In genomic region chr10:124688366-124688765, GRCh38 we compare ENCODE assay signal across 13 cellular contexts. TPM values are rescaled to one million over a fixed set of nuclear protein-coding genes. Genes with fewer than 3 reads are reported as not detected.
DNase-seq lines count a peak whose midpoint lies in the region; ATAC-seq, FAIRE-seq and TF ChIP-seq lines count a peak whose summit lies in the region.
"Had no signal": no experiment of that assay in that cellular context is flagged by ENCODE, and none has a peak within 500 bp of the region (broad histone marks: within the 10 kb centered on the region; RNA-seq: fewer than 3 reads in every experiment).

No MANE protein-coding gene starts in this region.

- peaks cover 84% of the 10 kb centered on the region for H3K4me1 Mint-ChIP-seq in activated CD4-positive, alpha-beta memory T cell treated with anti-CD3 and anti-CD28 coated beads, Interleukin-2, amount 10 ng/mL, durations not matched to agents 7 days and 5 days

- no peak overlapping the region for H3K4me3 ChIP-seq in gastrocnemius medialis
- no peak overlapping the region for H3K4me3 ChIP-seq in ascending aorta
- H3K4me3 ChIP-seq: lung, right lobe of liver had no signal

- no peak for DNase-seq in activated CD4-positive, alpha-beta memory T cell treated with anti-CD3 and anti-CD28 coated beads, Interleukin-2, amount 10 ng/mL, durations not matched to agents 7 days and 5 days
- DNase-seq in gastrocnemius medialis (no peak), D721Med (ENCODE audit: insufficient read length, low spot score) (no peak), ascending aorta (ENCODE audit: low spot score in 2 of 2) (no peak), ecto neural progenitor cell (ENCODE audit: low spot score) (no peak)
- DNase-seq: EL, NCI-H1048 had no signal

- no peak for TF ChIP-seq POLR2A in gastrocnemius medialis (IDR thresholded peaks at IDR 0.05)

- H3K4me1 ChIP-seq in gastrocnemius medialis, result peaks cover 81 to 95% of the 10 kb centered on the region in 2 donors
- peaks cover 0 to 9% of the 10 kb centered on the region in 2 donors for H3K4me1 ChIP-seq in ascending aorta
- H3K4me1 ChIP-seq: right lobe of liver had no signal

- peaks cover 73% of the 10 kb centered on the region for H3K36me3 Mint-ChIP-seq in activated CD4-positive, alpha-beta memory T cell treated with anti-CD3 and anti-CD28 coated beads, Interleukin-2, amount 10 ng/mL, durations not matched to agents 7 days and 5 days (ENCODE audit: low read depth)

- H3K9me3 ChIP-seq in gastrocnemius medialis (no peaks in the 10 kb centered on the region), ascending aorta (no peaks in the 10 kb centered on the region)
- H3K9me3 ChIP-seq: right lobe of liver had no signal

- H3K36me3 ChIP-seq in gastrocnemius medialis (no peaks in the 10 kb centered on the region), ascending aorta (no peaks in the 10 kb centered on the region)
- H3K36me3 ChIP-seq: right lobe of liver had no signal

- H3K27me3 ChIP-seq in gastrocnemius medialis (no peaks in the 10 kb centered on the region), ascending aorta (no peaks in the 10 kb centered on the region)
- H3K27me3 ChIP-seq: right lobe of liver had no signal

- no peaks in the 10 kb centered on the region for H3K27me3 Mint-ChIP-seq in activated CD4-positive, alpha-beta memory T cell treated with anti-CD3 and anti-CD28 coated beads, Interleukin-2, amount 10 ng/mL, durations not matched to agents 7 days and 5 days

- peak; percentile 1 for ATAC-seq in GM18861 (IDR thresholded peaks at IDR 0.05; ENCODE audit: unreplicated experiment)
- peak; percentile 8 for ATAC-seq in GM21723 (IDR thresholded peaks at IDR 0.05; ENCODE audit: unreplicated experiment)
- no peak for ATAC-seq in gastrocnemius medialis
- ATAC-seq in GM21786 (IDR thresholded peaks at IDR 0.05; ENCODE audit: unreplicated experiment), result no peak
- ATAC-seq: Panc1 had no signal

- H3K27ac ChIP-seq in gastrocnemius medialis (peak overlapping the region; percentile 81 to 98 (median 95)), ascending aorta (peak overlapping the region in 1 of 2 donors; percentile 15)
- H3K27ac ChIP-seq: right lobe of liver had no signal

- CTCF ChIA-PET in activated CD4-positive, alpha-beta memory T cell treated with anti-CD3 and anti-CD28 coated beads, Interleukin-2, amount 10 ng/mL, durations not matched to agents 7 days and 5 days (lab: Charles Lee), result interaction anchor here (1.0 to 6.0 kb wide), 25 partner anchors 8 to 139 kb away, joined by 3 to 64 read pairs (median 8); no protein-coding TSS in a partner anchor

- intact Hi-C loops in gastrocnemius medialis (cut with DNase I; ENCODE audit: low total_unique reads) (loop anchor here (5.0 kb wide), 3 partner anchors 54 to 271 kb away; partner anchors contain the start of genes FAM53B and OAT), ascending aorta (cut with DNase I) (no loop called here)

- POLR2A ChIA-PET in activated CD4-positive, alpha-beta memory T cell treated with anti-CD3 and anti-CD28 coated beads, Interleukin-2, amount 10 ng/mL, durations not matched to agents 7 days and 5 days (lab: Charles Lee), result interaction anchor here (1.0 to 13.0 kb wide), 25 partner anchors 9 to 228 kb away, joined by 3 to 270 read pairs (median 8); partner anchors contain the start of gene ABRAXAS2

- in situ Hi-C loops in gastrocnemius medialis (cut with MboI; ENCODE audit: low sequenced_read_pairs in 4 of 4), result loop anchor here in 1 of 4 donors (5.0 kb wide), 1 partner anchor 54 kb away; the partner anchor contains the start of gene FAM53B

- H3K4me3 Mint-ChIP-seq in activated CD4-positive, alpha-beta memory T cell treated with anti-CD3 and anti-CD28 coated beads, Interleukin-2, amount 10 ng/mL, durations not matched to agents 7 days and 5 days, result no peak overlapping the region

- peak overlapping the region; percentile 94 for H3K27ac Mint-ChIP-seq in activated CD4-positive, alpha-beta memory T cell treated with anti-CD3 and anti-CD28 coated beads, Interleukin-2, amount 10 ng/mL, durations not matched to agents 7 days and 5 days

- no peaks in the 10 kb centered on the region for H3K9me3 Mint-ChIP-seq in activated CD4-positive, alpha-beta memory T cell treated with anti-CD3 and anti-CD28 coated beads, Interleukin-2, amount 10 ng/mL, durations not matched to agents 7 days and 5 days

- TF ChIP-seq CTCF in gastrocnemius medialis (IDR thresholded peaks at IDR 0.05 in 4 of 5, conservative IDR thresholded peaks at IDR 0.05 in 1 of 5) (no peak), D721Med (IDR thresholded peaks at IDR 0.05; ENCODE audit: insufficient read depth, missing control alignments) (no peak), ascending aorta (IDR thresholded peaks at IDR 0.05) (no peak)

- no peak for FAIRE-seq in D721Med (lab: Jason Lieb, UNC)

RNA-seq across cellular contexts. Expression of gene FAM53B, which starts 55.8 kb away (rescaled TPM):
- total RNA-seq in activated CD4-positive, alpha-beta memory T cell treated with anti-CD3 and anti-CD28 coated beads, Interleukin-2, amount 10 ng/mL, durations not matched to agents 7 days and 5 days, result 10 to 100 TPM; 44.9 to 46.6 TPM
- total RNA-seq in gastrocnemius medialis (100 to 1,000 TPM; 140 to 253 (median 192) TPM), ascending aorta (52.5 TPM)

Comparison
In these comparisons a context has a peak if more than half of its experiments do, and no peak if none do; other contexts are left out.
1. ATAC-seq: peak in GM18861 (single experiment) and GM21723 (single experiment); none in gastrocnemius medialis (0 of 2) and GM21786 (single experiment).